1 cellular context compared by ENCODE assay signal in genomic region chr3:186594591-186595113, GRCh38.
A peak's percentile ranks its signal among the peaks of the same experiment; 100 is the strongest.
TF ChIP-seq lines count a peak whose summit lies in the region.

No MANE protein-coding gene starts in this region.

TF ChIP-seq in HepG2, 621 proteins besides CTCF, POLR2A, EP300 and RAD21 (continued from another document and continues in another):
- TF ChIP-seq KAT2B (IDR thresholded peaks at IDR 0.05; ENCODE audit: borderline replicate concordance, low read depth, low read length) = no peak
- TF ChIP-seq NFIB (CRISPR knock-in tag; IDR thresholded peaks at IDR 0.05; ENCODE audit: borderline replicate concordance) = no peak
- no peak for TF ChIP-seq ZNF513 (CRISPR knock-in tag; conservative IDR thresholded peaks at IDR 0.05)
- no peak for TF ChIP-seq ZNF414 (CRISPR knock-in tag; IDR thresholded peaks at IDR 0.05)
- no peak for TF ChIP-seq ZNF704 (CRISPR knock-in tag; IDR thresholded peaks at IDR 0.05; ENCODE audit: borderline replicate concordance)
- no peak for TF ChIP-seq YEATS2 (CRISPR knock-in tag; IDR thresholded peaks at IDR 0.05; ENCODE audit: borderline replicate concordance)
- TF ChIP-seq MTA3 (CRISPR knock-in tag; IDR thresholded peaks at IDR 0.05) = no peak
- TF ChIP-seq CERS6 (CRISPR knock-in tag; IDR thresholded peaks at IDR 0.05) = no peak
- no peak for TF ChIP-seq ARNT2 (CRISPR knock-in tag; IDR thresholded peaks at IDR 0.05; ENCODE audit: low read depth)
- no peak for TF ChIP-seq ZNF678 (CRISPR knock-in tag; IDR thresholded peaks at IDR 0.05)
- no peak for TF ChIP-seq KMT2A (CRISPR knock-in tag; IDR thresholded peaks at IDR 0.05)
- no peak for TF ChIP-seq SMAD3 (CRISPR knock-in tag; IDR thresholded peaks at IDR 0.05)
- TF ChIP-seq YY1 (IDR thresholded peaks at IDR 0.05; ENCODE audit: insufficient read depth, insufficient replicate concordance, low read depth, low read length) = no peak
- TF ChIP-seq POLR2AphosphoS5 (IDR thresholded peaks at IDR 0.05; ENCODE audit: low read depth, low read length) = no peak
- TF ChIP-seq TFAP4 (IDR thresholded peaks at IDR 0.05; ENCODE audit: borderline replicate concordance, low read depth) = no peak
- TF ChIP-seq ATF4 (CRISPR knock-in tag; IDR thresholded peaks at IDR 0.05) = no peak
- 0 out of 2 replicates have a peak, but pooled peaks have one; percentile 32 for TF ChIP-seq ZBED4 (CRISPR knock-in tag; IDR thresholded peaks at IDR 0.05; ENCODE audit: borderline replicate concordance)
- no peak for TF ChIP-seq PAXIP1 (CRISPR knock-in tag; conservative IDR thresholded peaks at IDR 0.05)
- no peak for TF ChIP-seq TARDBP (CRISPR knock-in tag; IDR thresholded peaks at IDR 0.05)
- peak; percentile 66; the same call in 1 of the 2 replicates for TF ChIP-seq ZNF761 (CRISPR knock-in tag; conservative IDR thresholded peaks at IDR 0.05)
- no peak for TF ChIP-seq ARNT (IDR thresholded peaks at IDR 0.05)
- no peak for TF ChIP-seq NBN (conservative IDR thresholded peaks at IDR 0.05)
- no peak for TF ChIP-seq ZNF12 (CRISPR knock-in tag; IDR thresholded peaks at IDR 0.05)
- peak; percentile 34; the same call in 1 of the 2 replicates for TF ChIP-seq TBX2 (CRISPR knock-in tag; IDR thresholded peaks at IDR 0.05; ENCODE audit: borderline replicate concordance)
- no peak for TF ChIP-seq ZNF841 (CRISPR knock-in tag; IDR thresholded peaks at IDR 0.05; ENCODE audit: borderline replicate concordance)
- TF ChIP-seq RBM22 (optimal IDR thresholded peaks at IDR 0.05; ENCODE audit: low read length) = no peak
- 0 out of 2 replicates have a peak, but pooled peaks have one; percentile 18 for TF ChIP-seq ATF1 (CRISPR knock-in tag; IDR thresholded peaks at IDR 0.05)
- TF ChIP-seq GRHL1 (CRISPR knock-in tag; conservative IDR thresholded peaks at IDR 0.05) = no peak
- TF ChIP-seq ZNF570 (CRISPR knock-in tag; IDR thresholded peaks at IDR 0.05; ENCODE audit: borderline replicate concordance) = no peak
- peak; percentile 51 for TF ChIP-seq HNF1B (CRISPR knock-in tag; IDR thresholded peaks at IDR 0.05)
- TF ChIP-seq FOXA3 (CRISPR knock-in tag; IDR thresholded peaks at IDR 0.05) = peak; percentile 14; the same call in 1 of the 2 replicates
- TF ChIP-seq ISL2 (CRISPR knock-in tag; IDR thresholded peaks at IDR 0.05) = no peak
- no peak for TF ChIP-seq ZNF34 (CRISPR knock-in tag; IDR thresholded peaks at IDR 0.05; ENCODE audit: borderline replicate concordance)
- TF ChIP-seq IRF9 (CRISPR knock-in tag; IDR thresholded peaks at IDR 0.05; ENCODE audit: borderline replicate concordance) = peak; percentile 52; the same call in 1 of the 2 replicates
- no peak for TF ChIP-seq FOXC1 (CRISPR knock-in tag; IDR thresholded peaks at IDR 0.05; ENCODE audit: borderline replicate concordance)
- TF ChIP-seq EHMT2 (IDR thresholded peaks at IDR 0.05; ENCODE audit: borderline replicate concordance, low read depth, low read length) = no peak
- no peak for TF ChIP-seq ZNF589 (CRISPR knock-in tag; conservative IDR thresholded peaks at IDR 0.05)
- TF ChIP-seq ZNF296 (CRISPR knock-in tag; conservative IDR thresholded peaks at IDR 0.05) = no peak
- peak; percentile 23; the same call in 1 of the 2 replicates for TF ChIP-seq ZNF263 (CRISPR knock-in tag; IDR thresholded peaks at IDR 0.05)
- TF ChIP-seq TBP (CRISPR knock-in tag; IDR thresholded peaks at IDR 0.05) = no peak
- 0 out of 2 replicates have a peak, but pooled peaks have one; percentile 48 for TF ChIP-seq ZNF441 (CRISPR knock-in tag; IDR thresholded peaks at IDR 0.05; ENCODE audit: borderline replicate concordance)
